ENCODE assay signal across 21 cellular contexts in genomic region chr1:1551524-1552262, GRCh38. TPM values are rescaled to one million over a fixed set of nuclear protein-coding genes. Genes with fewer than 3 reads are reported as not detected.
DNase-seq lines count a peak whose midpoint lies in the region; ATAC-seq and TF ChIP-seq lines count a peak whose summit lies in the region.
"Had no signal": no experiment of that assay in that cellular context is flagged by ENCODE, and none has a peak within 500 bp of the region (broad histone marks: within the 10 kb centered on the region; RNA-seq: fewer than 3 reads in every experiment).

No MANE protein-coding gene starts in this region.

- H3K27me3 Mint-ChIP-seq in WTC11 (ENCODE audit: low read depth), result no peaks in the 10 kb centered on the region; the same call in 1 of the 2 replicates
- H3K27me3 Mint-ChIP-seq: dendritic cell treated with granulocyte-macrophage colony-stimulating factor and Interleukin-4, amounts not matched to agents 40 ng/mL and 50 ng/mL, for 4 days; memory B cell had no signal

- peaks cover 4% of the 10 kb centered on the region; the same call in 1 of the 2 replicates for H3K36me3 Mint-ChIP-seq in WTC11
- H3K36me3 Mint-ChIP-seq: memory B cell had no signal

- H3K9ac ChIP-seq in iPS-15b (ENCODE audit: low read depth, low read length), result peak overlapping the region; percentile 24
- peak overlapping the region in 2 of 5 donors; percentile 11 to 56 for H3K9ac ChIP-seq in subcutaneous abdominal adipose tissue (ENCODE audit: low read length in 5 of 5)

- H3K4me3 ChIP-seq in left ventricle myocardium inferior, result no peak overlapping the region
- H3K4me3 ChIP-seq in heart right ventricle, result no peak overlapping the region
- H3K4me3 ChIP-seq in iPS-15b (ENCODE audit: low read depth, low read length), result no peak overlapping the region
- no peak overlapping the region for H3K4me3 ChIP-seq in subcutaneous abdominal adipose tissue (ENCODE audit: low read depth in 1 of 5, low read length in 5 of 5)
- no peak overlapping the region for H3K4me3 ChIP-seq in ascending aorta
- no peak overlapping the region for H3K4me3 ChIP-seq in gastrocnemius medialis
- H3K4me3 ChIP-seq: MG63, spleen, thyroid gland had no signal

- no peak for TF ChIP-seq CTCF in left ventricle myocardium inferior (IDR thresholded peaks at IDR 0.05; ENCODE audit: borderline replicate concordance)
- TF ChIP-seq CTCF in heart right ventricle (IDR thresholded peaks at IDR 0.05), result no peak
- TF ChIP-seq CTCF in WTC11 (IDR thresholded peaks at IDR 0.05), result no peak
- no peak for TF ChIP-seq CTCF in ascending aorta (IDR thresholded peaks at IDR 0.05)
- TF ChIP-seq CTCF in gastrocnemius medialis (IDR thresholded peaks at IDR 0.05 in 4 of 5, conservative IDR thresholded peaks at IDR 0.05 in 1 of 5), result no peak

- H3K36me3 ChIP-seq in left ventricle myocardium inferior (no peaks in the 10 kb centered on the region), heart right ventricle (peaks cover 0 to 22% (median 0%) of the 10 kb centered on the region in 9 donors), iPS-15b (ENCODE audit: control insufficient read depth, insufficient read depth, low read length) (peaks cover 13% of the 10 kb centered on the region), subcutaneous abdominal adipose tissue (ENCODE audit: control insufficient read depth in 5 of 5, insufficient read depth in 5 of 5, low read length in 5 of 5) (peaks cover 0 to 8% (median 0%) of the 10 kb centered on the region in 5 donors), ascending aorta (peaks cover 0 to 4% of the 10 kb centered on the region in 2 donors), gastrocnemius medialis (no peaks in the 10 kb centered on the region)
- H3K36me3 ChIP-seq: thyroid gland had no signal

- intact Hi-C loops in left ventricle myocardium inferior (cut with micrococcal nuclease), result no loop called here
- intact Hi-C loops in heart right ventricle (cut with DNase I), result no loop called here
- intact Hi-C loops in ascending aorta (cut with DNase I), result no loop called here
- intact Hi-C loops in gastrocnemius medialis (cut with DNase I; ENCODE audit: low total_unique reads), result no loop called here

- H3K4me1 ChIP-seq in left ventricle myocardium inferior (peaks cover 30% of the 10 kb centered on the region), heart right ventricle (peaks cover 0 to 31% (median 14%) of the 10 kb centered on the region in 9 donors), iPS-15b (ENCODE audit: control insufficient read depth, insufficient read depth, low read length) (no peaks in the 10 kb centered on the region), subcutaneous abdominal adipose tissue (ENCODE audit: control insufficient read depth in 5 of 5, insufficient read depth in 5 of 5, low read length in 5 of 5) (peaks cover 0 to 40% (median 32%) of the 10 kb centered on the region in 5 donors), ascending aorta (no peaks in the 10 kb centered on the region), gastrocnemius medialis (peaks cover 41 to 53% of the 10 kb centered on the region in 2 donors)

- POLR2A ChIA-PET in WTC11 (lab: Charles Lee), result interaction anchor here (0.5 to 0.6 kb wide), 2 partner anchors 52 to 87 kb away, joined by 3 to 7 read pairs; no protein-coding TSS in a partner anchor

- WGBS in heart right ventricle, 2 donors, result 90 to 91% methylated on average over 33 of the region's 33 CpGs

- no peak for DNase-seq in left ventricle myocardium inferior
- DNase-seq in heart right ventricle, result no peak
- DNase-seq in WTC11 (ENCODE audit: low spot score), result no peak
- DNase-seq in ascending aorta (ENCODE audit: low spot score in 2 of 2), result no peak
- no peak for DNase-seq in NOMO-1 (lab: John Stamatoyannopoulos, UW; ENCODE audit: unreplicated experiment in 2 of 2)
- DNase-seq in gastrocnemius medialis, result no peak
- DNase-seq: activated CD4-positive, alpha-beta T cell treated with anti-CD3 and anti-CD28 coated beads, Interleukin-2, amount 50 U/mL, for 1 hour; MG63; NCI-H2081; NCI-H446; NCI-H82; spleen; stimulated activated CD4-positive, alpha-beta T cell treated with anti-CD3 and anti-CD28 coated beads, Interleukin-2, amount 100 ng/mL, for 48 hours had no signal

- no peaks in the 10 kb centered on the region for H3K9me3 Mint-ChIP-seq in WTC11
- H3K9me3 Mint-ChIP-seq: activated T-helper 2 cell treated with anti-CD3 and anti-CD28 coated beads, Interferon-gamma antibody, Interleukin-2, Interleukin-4, amounts not matched to agents 10 μg/mL and 5 μg/mL and 100 μg/mL, durations not matched to agents 14 hours and 24 hours and 36 hours; dendritic cell treated with granulocyte-macrophage colony-stimulating factor and Interleukin-4, amounts not matched to agents 40 ng/mL and 50 ng/mL, for 4 days; memory B cell; stimulated activated effector memory CD8-positive, alpha-beta T cell treated with anti-CD3 and anti-CD28 coated beads, Interleukin-12 subunit alpha, Interleukin-12 subunit beta, amount 100 ng/mL, for 72 hours; T-helper 2 cell treated with Interferon-gamma antibody and Interleukin-4, amounts not matched to agents 5 μg/mL and 100 μg/mL, for 36 hours had no signal

- in situ Hi-C loops in gastrocnemius medialis (cut with MboI; ENCODE audit: low sequenced_read_pairs in 4 of 4), result no loop called here

- CTCF ChIA-PET in WTC11 (lab: Charles Lee), result interaction anchor here (0.8 to 1.7 kb wide), 9 partner anchors 8 to 77 kb away, joined by 3 to 11 read pairs (median 4); no protein-coding TSS in a partner anchor

- peak overlapping the region; percentile 32; the same call in 1 of the 2 replicates for H3K27ac Mint-ChIP-seq in WTC11
- H3K27ac Mint-ChIP-seq: activated T-helper 2 cell treated with anti-CD3 and anti-CD28 coated beads, Interferon-gamma antibody, Interleukin-2, Interleukin-4, amounts not matched to agents 10 μg/mL and 5 μg/mL and 100 μg/mL, durations not matched to agents 14 hours and 24 hours and 36 hours; dendritic cell treated with granulocyte-macrophage colony-stimulating factor and Interleukin-4, amounts not matched to agents 40 ng/mL and 50 ng/mL, for 4 days; memory B cell; stimulated activated effector memory CD8-positive, alpha-beta T cell treated with anti-CD3 and anti-CD28 coated beads, Interleukin-12 subunit alpha, Interleukin-12 subunit beta, amount 100 ng/mL, for 72 hours; T-helper 2 cell treated with Interferon-gamma antibody and Interleukin-4, amounts not matched to agents 5 μg/mL and 100 μg/mL, for 36 hours had no signal

- H3K9me3 ChIP-seq in left ventricle myocardium inferior (replicated peaks) (no peaks in the 10 kb centered on the region), heart right ventricle (no peaks in the 10 kb centered on the region), iPS-15b (ENCODE audit: control insufficient read depth, insufficient read depth, low read length) (no peaks in the 10 kb centered on the region), subcutaneous abdominal adipose tissue (ENCODE audit: control insufficient read depth in 5 of 5, low read length in 5 of 5) (no peaks in the 10 kb centered on the region), ascending aorta (no peaks in the 10 kb centered on the region), gastrocnemius medialis (no peaks in the 10 kb centered on the region)
- H3K9me3 ChIP-seq: MG63, spleen, thyroid gland had no signal

- ATAC-seq in heart right ventricle (no peak), WTC11 (no peak), gastrocnemius medialis (no peak)

- H3K27ac ChIP-seq in left ventricle myocardium inferior (replicated peaks) (peak overlapping the region; percentile 65), heart right ventricle (peak overlapping the region in 2 of 10 donors; percentile 22 to 46), subcutaneous abdominal adipose tissue (ENCODE audit: low read depth, low read length) (peak overlapping the region; percentile 23), ascending aorta (no peak overlapping the region), gastrocnemius medialis (peak overlapping the region in 2 of 4 donors; percentile 75 to 90)
- H3K27ac ChIP-seq: spleen had no signal

- H3K4me3 Mint-ChIP-seq in WTC11, result no peak overlapping the region
- H3K4me3 Mint-ChIP-seq: dendritic cell treated with granulocyte-macrophage colony-stimulating factor and Interleukin-4, amounts not matched to agents 40 ng/mL and 50 ng/mL, for 4 days; memory B cell; stimulated activated effector memory CD8-positive, alpha-beta T cell treated with anti-CD3 and anti-CD28 coated beads, Interleukin-12 subunit alpha, Interleukin-12 subunit beta, amount 100 ng/mL, for 72 hours; T-helper 2 cell treated with Interferon-gamma antibody and Interleukin-4, amounts not matched to agents 5 μg/mL and 100 μg/mL, for 36 hours had no signal

- TF ChIP-seq POLR2A in gastrocnemius medialis (IDR thresholded peaks at IDR 0.05), result no peak

- no peaks in the 10 kb centered on the region for H3K4me1 Mint-ChIP-seq in WTC11

- H3K27me3 ChIP-seq in left ventricle myocardium inferior (ENCODE audit: low read depth), result no peaks in the 10 kb centered on the region
- no peaks in the 10 kb centered on the region for H3K27me3 ChIP-seq in heart right ventricle
- no peaks in the 10 kb centered on the region for H3K27me3 ChIP-seq in iPS-15b (ENCODE audit: control insufficient read depth, insufficient read depth, low read length)
- no peaks in the 10 kb centered on the region for H3K27me3 ChIP-seq in subcutaneous abdominal adipose tissue (ENCODE audit: control insufficient read depth in 5 of 5, insufficient read depth in 4 of 5, low read length in 5 of 5)
- no peaks in the 10 kb centered on the region for H3K27me3 ChIP-seq in ascending aorta
- no peaks in the 10 kb centered on the region for H3K27me3 ChIP-seq in gastrocnemius medialis
- H3K27me3 ChIP-seq: MG63, spleen, thyroid gland had no signal

RNA-seq across cellular contexts. Expression of gene TMEM240, which starts 11.3 kb away (rescaled TPM):
- total RNA-seq in left ventricle myocardium inferior, result 7.2 TPM
- total RNA-seq in heart right ventricle, result 1 to 10 TPM; 3.2 to 6.2 (median 3.7) TPM
- polyA plus RNA-seq in heart right ventricle, result 10 to 100 TPM in 1 of 2 donors, 1 to 10 TPM in 1; 3.5 to 12.1 TPM
- 6.6 to 8.8 TPM (median 8.0 TPM) in 3 replicates for total RNA-seq in WTC11 (2021)
- total RNA-seq in ascending aorta, result not detected
- 1 to 10 TPM in 3 of 4 donors, not detected in 1; 1.1 to 2.0 (median 1.9) TPM for total RNA-seq in gastrocnemius medialis

RNA-seq across cellular contexts. Expression of gene SSU72, which starts 23.0 kb away (rescaled TPM):
- 104 TPM for total RNA-seq in left ventricle myocardium inferior
- total RNA-seq in heart right ventricle, result 100 to 1,000 TPM in 4 of 10 donors, 10 to 100 TPM in 6; 73.8 to 138 (median 77.9) TPM
- polyA plus RNA-seq in heart right ventricle, result 100 to 1,000 TPM in 1 of 2 donors, 10 to 100 TPM in 1; 96.3 to 122 TPM
- 150 to 158 TPM (median 150 TPM) in 3 replicates for total RNA-seq in WTC11 (2021)
- 50.1 TPM for total RNA-seq in ascending aorta
- total RNA-seq in gastrocnemius medialis, result 100 to 1,000 TPM; 141 to 235 (median 208) TPM

RNA-seq across cellular contexts. Expression of gene ATAD3A, which starts 39.7 kb away (rescaled TPM):
- 19.4 TPM for total RNA-seq in left ventricle myocardium inferior
- 10 to 100 TPM; 13.2 to 27.9 (median 15.6) TPM for total RNA-seq in heart right ventricle
- 10 to 100 TPM; 24.7 to 39.4 TPM for polyA plus RNA-seq in heart right ventricle
- 56.1 to 71.2 TPM (median 58.7 TPM) in 3 replicates for total RNA-seq in WTC11 (2021)
- 46.3 TPM for total RNA-seq in ascending aorta
- 10 to 100 TPM; 22.9 to 47.9 (median 35.6) TPM for total RNA-seq in gastrocnemius medialis

RNA-seq across cellular contexts. Expression of gene FNDC10, which starts 48.2 kb away (rescaled TPM):
- total RNA-seq in left ventricle myocardium inferior (3.6 TPM), heart right ventricle (1 to 10 TPM in 8 of 10 donors, under 1 TPM in 2; 0.66 to 5.9 (median 2.3) TPM), WTC11 (2021) (30.4 to 37.5 TPM (median 34.9 TPM) in 3 replicates), ascending aorta (1.8 TPM), gastrocnemius medialis (1 to 10 TPM in 1 of 4 donors, under 1 TPM in 2, not detected in 1; 0.20 to 1.3 (median 0.94) TPM)
- polyA plus RNA-seq in heart right ventricle, result 1 to 10 TPM; 1.1 to 3.8 TPM

Comparison
In these comparisons a context has a peak if more than half of its experiments do, and no peak if none do; other contexts are left out.
1. H3K27ac ChIP-seq: peak in left ventricle myocardium inferior (single experiment) and subcutaneous abdominal adipose tissue (single experiment); none in ascending aorta (0 of 2).